Comparison of ENCODE assay signal across 26 cellular contexts in genomic region chr13:98858206-98858605, GRCh38.
"Had no signal": no experiment of that assay in that cellular context is flagged by ENCODE, and none has a peak within 500 bp of the region (broad histone marks: within the 10 kb centered on the region; RNA-seq: fewer than 3 reads in every experiment).

No MANE protein-coding gene starts in this region.

- H3K4me2 ChIP-seq: neural progenitor cell had no signal

- H3K9me3 ChIP-seq: heart right ventricle, mucosa of descending colon, suprapubic skin had no signal

- H3K27ac ChIP-seq: brain microvascular endothelial cell, neural progenitor cell had no signal

- H2AFZ ChIP-seq: neural progenitor cell had no signal

- H3K9ac ChIP-seq: neural progenitor cell had no signal

- ATAC-seq: activated CD4-positive, alpha-beta T cell treated with anti-CD3 and anti-CD28 coated beads for 36 hours; activated naive CD8-positive, alpha-beta T cell treated with anti-CD3 and anti-CD28 coated beads, Interleukin-2, amount 50 U/mL, for 24 hours; activated T-cell treated with anti-CD3 and anti-CD28 coated beads, Interleukin-2, amount 50 U/mL, for 4 hours; esophagus mucosa; heart right ventricle; left colon; mucosa of descending colon; naive thymus-derived CD4-positive, alpha-beta T cell; stimulated activated naive CD8-positive, alpha-beta T cell treated with anti-CD3 and anti-CD28 coated beads, Interleukin-15, amount 100 ng/mL, for 72 hours; WTC11 had no signal

- DNase-seq: activated CD4-positive, alpha-beta T cell treated with anti-CD3 and anti-CD28 coated beads for 36 hours; activated CD4-positive, alpha-beta T cell treated with anti-CD3 and anti-CD28 coated beads, Interleukin-2, amount 50 U/mL, for 4 hours; activated CD8-positive, alpha-beta memory T cell treated with anti-CD3 and anti-CD28 coated beads for 24 hours; activated CD8-positive, alpha-beta memory T cell treated with anti-CD3 and anti-CD28 coated beads, Interleukin-2, amount 50 U/mL, for 4 hours; activated effector memory CD4-positive, alpha-beta T cell treated with Interleukin-2 at 50 U/mL for 16 hours; activated naive CD4-positive, alpha-beta T cell treated with anti-CD3 and anti-CD28 coated beads for 36 hours; activated naive CD8-positive, alpha-beta T cell treated with anti-CD3 and anti-CD28 coated beads, Interleukin-2, amount 50 U/mL, for 24 hours; activated T-cell treated with anti-CD3 and anti-CD28 coated beads, Interleukin-2, amount 50 U/mL, for 4 hours; brain microvascular endothelial cell; central memory CD4-positive, alpha-beta T cell; effector memory CD4-positive, alpha-beta T cell; heart right ventricle; left colon; mesenchymal stem cell; mucosa of descending colon; naive thymus-derived CD4-positive, alpha-beta T cell; stimulated activated CD4-positive, alpha-beta T cell treated with anti-CD3 and anti-CD28 coated beads, Interleukin-12 subunit alpha, Interleukin-12 subunit beta, amount 100 ng/mL, for 4 hours; stimulated activated naive CD8-positive, alpha-beta T cell treated with anti-CD3 and anti-CD28 coated beads, Interleukin-15, amount 100 ng/mL, for 72 hours; T1000; trophoblast cell had no signal

- H3K4me3 ChIP-seq: heart right ventricle, mucosa of descending colon, neural progenitor cell, suprapubic skin had no signal

- H3K27me3 ChIP-seq: brain microvascular endothelial cell, heart right ventricle, neural progenitor cell, suprapubic skin had no signal

- FAIRE-seq: colon, keratinocyte had no signal

- H3K36me3 ChIP-seq: neural progenitor cell had no signal

- H3K4me1 ChIP-seq: neural progenitor cell had no signal
